8 cellular contexts compared by ENCODE assay signal in genomic region chrX:92110410-92110911, GRCh38.
DNase-seq lines count a peak whose midpoint lies in the region; ATAC-seq, FAIRE-seq and TF ChIP-seq lines count a peak whose summit lies in the region.
"Not testable (repeated sequence)": the region's sequence is repeated elsewhere in the genome, so short reads cannot be mapped to it uniquely, and the experiment has no call there.

No MANE protein-coding gene starts in this region.

- TF ChIP-seq CTCF in GM23338 (conservative IDR thresholded peaks at IDR 0.05; ENCODE audit: low read depth in 2 of 2); H1 (IDR thresholded peaks at IDR 0.05; ENCODE audit: control extremely low read depth in 1 of 3, insufficient read depth in 1 of 3, low read depth in 1 of 3, low read length in 3 of 3); mesothelial cell of epicardium (IDR thresholded peaks at IDR 0.05; ENCODE audit: unreplicated experiment): not testable (repeated sequence)

- H3K36me3 ChIP-seq in GM23338 (ENCODE audit: insufficient read depth); HUES48 (ENCODE audit: control insufficient read depth, insufficient read depth, low read length); HUES64 (ENCODE audit: insufficient read depth, low read length); NT2/D1 (ENCODE audit: insufficient read depth, insufficient read length, low read length); H1 (ENCODE audit: control insufficient read depth in 2 of 4, insufficient read depth in 4 of 4, low read length in 3 of 4): not testable (repeated sequence)

- peaks cover 15% of the 10 kb centered on the region for H3K79me2 ChIP-seq in GM23338 (replicated peaks; ENCODE audit: insufficient read depth)
- H3K79me2 ChIP-seq in H1 (ENCODE audit: control insufficient read depth in 1 of 2, insufficient read depth in 2 of 2, low read length in 2 of 2), result not testable (repeated sequence)

- not testable (repeated sequence) for H3K4me2 ChIP-seq in GM23338; H1 (ENCODE audit: insufficient read depth in 1 of 2, low read depth in 2 of 2, low read length in 2 of 2)

- H2BK12ac ChIP-seq in H1 (ENCODE audit: low read depth, low read length), result not testable (repeated sequence)

- not testable (repeated sequence) for H3K23me2 ChIP-seq in H1 (ENCODE audit: low read depth, low read length)

- not testable (repeated sequence) for H3K4me3 ChIP-seq in GM23338; HUES48 (ENCODE audit: low read depth, low read length); HUES64 (ENCODE audit: low read length); NT2/D1 (ENCODE audit: insufficient read length, low read depth); H1 (ENCODE audit: extremely low read depth in 1 of 4, insufficient read depth in 2 of 4, low read depth in 3 of 4, low read length in 4 of 4)

- H3K4me1 ChIP-seq in GM23338 (ENCODE audit: insufficient read depth) (peaks cover 21% of the 10 kb centered on the region), HUES48 (ENCODE audit: control insufficient read depth, insufficient read depth, low read length) (peaks cover 14% of the 10 kb centered on the region; the same call in 1 of the 2 replicates)
- H3K4me1 ChIP-seq in HUES64 (ENCODE audit: insufficient read depth, low read length); NT2/D1 (ENCODE audit: insufficient read depth, insufficient read length); H1 (replicated peaks in 1 of 4; ENCODE audit: control insufficient read depth in 3 of 4, insufficient read depth in 4 of 4, low read length in 3 of 4): not testable (repeated sequence)

- CTCF ChIA-PET in H1 (lab: Charles Lee; ENCODE audit: partially characterized antibody), result not testable (repeated sequence)

- H3K56ac ChIP-seq in H1 (replicated peaks; ENCODE audit: insufficient read length, low read depth, low read length), result not testable (repeated sequence)

- not testable (repeated sequence) for H3K9me2 ChIP-seq in GM23338 (ENCODE audit: insufficient read depth)

- not testable (repeated sequence) for H3K9me3 ChIP-seq in HUES48 (ENCODE audit: control insufficient read depth, insufficient read depth, low read length); HUES64 (ENCODE audit: insufficient read depth, low read depth, low read length); NT2/D1 (ENCODE audit: insufficient read depth, low read length); H1 (ENCODE audit: insufficient read depth in 2 of 2, low read depth in 1 of 2, low read length in 1 of 2)

- not testable (repeated sequence) for H4K5ac ChIP-seq in H1 (ENCODE audit: insufficient read length, low read depth, low read length)

- H2BK20ac ChIP-seq in H1 (ENCODE audit: low read length), result not testable (repeated sequence)

- 12% methylated on average over 2 of the region's 4 CpGs for WGBS in HUES64
- 0% methylated on average over 1 of the region's 4 CpGs; no CpG with 5 or more reads in 1 of the 2 experiments for WGBS in H1 (ENCODE audit: extremely low coverage in 1 of 2, insufficient coverage in 1 of 2, insufficient read length in 1 of 2, insufficient replicate concordance in 2 of 2, low coverage in 1 of 2, low lambda C conversion rate in 2 of 2, missing lambda C conversion rate in 1 of 2), 2 experiments

- not testable (repeated sequence) for H3K9me3 Mint-ChIP-seq in GM23338, mesothelial cell of epicardium

- not testable (repeated sequence) for H3K4ac ChIP-seq in H1 (replicated peaks; ENCODE audit: insufficient read length, low read depth, low read length)

- H3K79me1 ChIP-seq in H1 (ENCODE audit: low read depth, low read length), result not testable (repeated sequence)

- H3K27ac ChIP-seq in GM23338 (ENCODE audit: low read depth), result peak overlapping the region; percentile 95
- H3K27ac ChIP-seq in HUES48 (ENCODE audit: low read depth, low read length), result peak overlapping the region; percentile 75
- H3K27ac ChIP-seq in HUES64 (ENCODE audit: low read depth, low read length), result peak overlapping the region; percentile 81; the same call in 1 of the 2 replicates
- H3K27ac ChIP-seq in H1 (ENCODE audit: low read depth, low read length), result not testable (repeated sequence)

- TF ChIP-seq POLR2A in H1 (IDR thresholded peaks at IDR 0.05; ENCODE audit: control extremely low read depth in 1 of 2, low read depth in 2 of 2, low read length in 2 of 2), result not testable (repeated sequence)

- H3K4me3 Mint-ChIP-seq in GM23338, result peak overlapping the region; percentile 27; the same call in 1 of the 3 replicates
- H3K4me3 Mint-ChIP-seq in mesothelial cell of epicardium, result not testable (repeated sequence)

- H2BK15ac ChIP-seq in H1 (ENCODE audit: low read length), result not testable (repeated sequence)

- not testable (repeated sequence) for H3K18ac ChIP-seq in H1 (ENCODE audit: extremely low read depth, low read length)

- H3K23ac ChIP-seq in H1 (ENCODE audit: insufficient read length), result not testable (repeated sequence)

- not testable (repeated sequence) for TF ChIP-seq EP300 in H1 (IDR thresholded peaks at IDR 0.05; ENCODE audit: borderline replicate concordance in 1 of 2, low read depth in 2 of 2, low read length in 2 of 2)

- H3K4me1 Mint-ChIP-seq in GM23338 (peaks cover 15% of the 10 kb centered on the region), mesothelial cell of epicardium (peaks cover 36% of the 10 kb centered on the region)

- H4K91ac ChIP-seq in H1 (replicated peaks; ENCODE audit: insufficient read length, low read length), result not testable (repeated sequence)

- H2BK5ac ChIP-seq in H1 (ENCODE audit: low read depth, low read length), result not testable (repeated sequence)

- not testable (repeated sequence) for H3K27me3 ChIP-seq in GM23338 (ENCODE audit: insufficient read depth); HUES48 (ENCODE audit: control insufficient read depth, insufficient read depth, low read length); HUES64 (ENCODE audit: insufficient read depth, low read length); NT2/D1 (ENCODE audit: insufficient read depth, insufficient read length); H1 (replicated peaks in 1 of 4; ENCODE audit: control insufficient read depth in 3 of 4, extremely low read depth in 1 of 4, insufficient read depth in 3 of 4, low read length in 3 of 4)

- not testable (repeated sequence) for H3F3A ChIP-seq in GM23338 (replicated peaks; ENCODE audit: low read depth)

- H4K20me1 ChIP-seq in GM23338 (replicated peaks; ENCODE audit: insufficient read depth); H1 (replicated peaks in 1 of 2; ENCODE audit: control insufficient read depth in 1 of 2, insufficient read depth in 2 of 2, low read length in 2 of 2): not testable (repeated sequence)

- H3K27ac Mint-ChIP-seq in GM23338, result peak overlapping the region; percentile 70; the same call in 1 of the 2 replicates
- peak overlapping the region; percentile 43 for H3K27ac Mint-ChIP-seq in mesothelial cell of epicardium

- not testable (repeated sequence) for H3K27me3 Mint-ChIP-seq in GM23338 (ENCODE audit: insufficient read depth, low read depth, poor library complexity); mesothelial cell of epicardium (ENCODE audit: low read depth)

- peaks cover 20% of the 10 kb centered on the region for H3K36me3 Mint-ChIP-seq in GM23338 (ENCODE audit: low read depth)
- not testable (repeated sequence) for H3K36me3 Mint-ChIP-seq in mesothelial cell of epicardium

- not testable (repeated sequence) for H3K14ac ChIP-seq in H1 (ENCODE audit: insufficient read length)

- TF ChIP-seq RAD21 in H1 (IDR thresholded peaks at IDR 0.05 in 1 of 2, conservative IDR thresholded peaks at IDR 0.05 in 1 of 2; ENCODE audit: low read depth in 2 of 2, low read length in 2 of 2), result not testable (repeated sequence)

- H2AK5ac ChIP-seq in H1 (ENCODE audit: low read depth, low read length), result not testable (repeated sequence)

- POLR2A ChIA-PET in H1 (lab: Charles Lee; ENCODE audit: partially characterized antibody), result not testable (repeated sequence)

- not testable (repeated sequence) for H3K9ac ChIP-seq in HUES48 (ENCODE audit: low read depth, low read length); NT2/D1 (ENCODE audit: insufficient read length, low read depth); H1 (replicated peaks in 1 of 4; ENCODE audit: extremely low read depth in 1 of 4, low read depth in 3 of 4, low read length in 3 of 4)
- 0 out of 2 replicates have a peak overlapping the region, but pooled peaks have one; percentile 31 for H3K9ac ChIP-seq in HUES64 (ENCODE audit: low read depth, low read length)

- H2BK120ac ChIP-seq in H1 (replicated peaks; ENCODE audit: low read depth, low read length), result not testable (repeated sequence)

- H4K8ac ChIP-seq in H1 (ENCODE audit: extremely low read depth, insufficient read depth, low read length), result not testable (repeated sequence)

- H2AFZ ChIP-seq in GM23338; H1 (ENCODE audit: low read length): not testable (repeated sequence)

- peak; percentile 93 for FAIRE-seq in H1 (lab: Jason Lieb, UNC)

- ATAC-seq in GM23338, result peak; percentile 38

- peak; percentile 46 for DNase-seq in GM23338 (ENCODE audit: low spot score)
- DNase-seq in NT2/D1 (ENCODE audit: low read depth, low spot score), result peak; percentile 0
- DNase-seq in H1 (ENCODE audit: low read depth in 1 of 2, low spot score in 2 of 2); mesothelial cell of epicardium (ENCODE audit: low spot score in 2 of 2, unreplicated experiment in 2 of 2): not testable (repeated sequence)
- DNase-seq in iPS DF 19.7 (ENCODE audit: low read depth, low spot score), result peak; percentile 12
- peak; percentile 53 for DNase-seq in islet precursor cell

TF ChIP-seq in GM23338, 12 proteins besides CTCF, POLR2A, EP300 and RAD21:
- TF ChIP-seq NANOG (IDR thresholded peaks at IDR 0.05; ENCODE audit: borderline replicate concordance), result peak; percentile 59; the same call in 1 of the 2 replicates

TF ChIP-seq in H1, 55 proteins besides CTCF, POLR2A, EP300 and RAD21:
- TF ChIP-seq TEAD4 (IDR thresholded peaks at IDR 0.05; ENCODE audit: low read depth, low read length) (0 out of 2 replicates have a peak, but pooled peaks have one; percentile 26), TCF12 (IDR thresholded peaks at IDR 0.05; ENCODE audit: low read depth, low read length) (0 out of 2 replicates have a peak, but pooled peaks have one; percentile 30)
TF ChIP-seq in H1: peak in this region for 2; not testable (repeated sequence) for 53.
